ENCODE assay signal across 20 cellular contexts in genomic region chr10:24916365-24916764, GRCh38.
"Had no signal": no experiment of that assay in that cellular context is flagged by ENCODE, and none has a peak within 500 bp of the region (broad histone marks: within the 10 kb centered on the region; RNA-seq: fewer than 3 reads in every experiment).

No MANE protein-coding gene starts in this region.

- H3K36me3 Mint-ChIP-seq: activated naive CD8-positive, alpha-beta T cell had no signal

- H3K9me3 Mint-ChIP-seq: central memory CD8-positive, alpha-beta T cell had no signal

- H3K4me3 Mint-ChIP-seq: activated naive CD8-positive, alpha-beta T cell; activated T-cell treated with anti-CD3 and anti-CD28 coated beads, Interleukin-2, amount 50 U/mL, for 24 hours; central memory CD8-positive, alpha-beta T cell; nephron progenitor cell; stimulated activated naive CD8-positive, alpha-beta T cell treated with anti-CD3 and anti-CD28 coated beads, Interleukin-15, Interleukin-2, amounts not matched to agents 100 ng/mL and 50 ng/mL, for 24 hours; T-helper 2 cell treated with Interferon-gamma antibody and Interleukin-4, amounts not matched to agents 5 μg/mL and 100 μg/mL, for 36 hours; type B pancreatic cell had no signal

- H3K27ac Mint-ChIP-seq: activated naive CD8-positive, alpha-beta T cell; activated T-cell treated with anti-CD3 and anti-CD28 coated beads, Interleukin-2, amount 50 U/mL, for 24 hours; nephron progenitor cell; progenitor cell of endocrine pancreas; stimulated activated naive CD8-positive, alpha-beta T cell treated with anti-CD3 and anti-CD28 coated beads, Interleukin-15, Interleukin-2, amounts not matched to agents 100 ng/mL and 50 ng/mL, for 24 hours; T-helper 2 cell treated with Interferon-gamma antibody and Interleukin-4, amounts not matched to agents 5 μg/mL and 100 μg/mL, for 36 hours; type B pancreatic cell had no signal

- DNase-seq: activated CD4-positive, alpha-beta T cell treated with anti-CD3 and anti-CD28 coated beads, Interleukin-2, amount 50 U/mL, for 48 hours; activated gamma-delta T cell; activated T-cell treated with anti-CD3 and anti-CD28 coated beads, Interleukin-2, amount 50 U/mL, for 24 hours; anterior cingulate cortex; brain microvascular endothelial cell; effector CD8-positive, alpha-beta T cell; foreskin fibroblast; glutamatergic neuron; mesendoderm; nephron progenitor cell; occipital lobe; right cardiac atrium; stimulated activated CD4-positive, alpha-beta T cell treated with anti-CD3 and anti-CD28 coated beads, Interleukin-15, amount 100 ng/mL, for 24 hours; stimulated activated CD4-positive, alpha-beta T cell treated with anti-CD3 and anti-CD28 coated beads, Interleukin-4, amount 100 ng/mL, for 1 hour had no signal

- H3K27me3 Mint-ChIP-seq: activated naive CD8-positive, alpha-beta T cell; activated T-cell treated with anti-CD3 and anti-CD28 coated beads, Interleukin-2, amount 50 U/mL, for 24 hours; central memory CD8-positive, alpha-beta T cell; progenitor cell of endocrine pancreas; stimulated activated naive CD8-positive, alpha-beta T cell treated with anti-CD3 and anti-CD28 coated beads, Interleukin-15, Interleukin-2, amounts not matched to agents 100 ng/mL and 50 ng/mL, for 24 hours; type B pancreatic cell had no signal

- ATAC-seq: right cardiac atrium had no signal
